1 cellular context compared by ENCODE assay signal in genomic region chr12:56127888-56128668, GRCh38.
A peak's percentile ranks its signal among the peaks of the same experiment; 100 is the strongest.
TF ChIP-seq lines count a peak whose summit lies in the region.

A gene with protein sequence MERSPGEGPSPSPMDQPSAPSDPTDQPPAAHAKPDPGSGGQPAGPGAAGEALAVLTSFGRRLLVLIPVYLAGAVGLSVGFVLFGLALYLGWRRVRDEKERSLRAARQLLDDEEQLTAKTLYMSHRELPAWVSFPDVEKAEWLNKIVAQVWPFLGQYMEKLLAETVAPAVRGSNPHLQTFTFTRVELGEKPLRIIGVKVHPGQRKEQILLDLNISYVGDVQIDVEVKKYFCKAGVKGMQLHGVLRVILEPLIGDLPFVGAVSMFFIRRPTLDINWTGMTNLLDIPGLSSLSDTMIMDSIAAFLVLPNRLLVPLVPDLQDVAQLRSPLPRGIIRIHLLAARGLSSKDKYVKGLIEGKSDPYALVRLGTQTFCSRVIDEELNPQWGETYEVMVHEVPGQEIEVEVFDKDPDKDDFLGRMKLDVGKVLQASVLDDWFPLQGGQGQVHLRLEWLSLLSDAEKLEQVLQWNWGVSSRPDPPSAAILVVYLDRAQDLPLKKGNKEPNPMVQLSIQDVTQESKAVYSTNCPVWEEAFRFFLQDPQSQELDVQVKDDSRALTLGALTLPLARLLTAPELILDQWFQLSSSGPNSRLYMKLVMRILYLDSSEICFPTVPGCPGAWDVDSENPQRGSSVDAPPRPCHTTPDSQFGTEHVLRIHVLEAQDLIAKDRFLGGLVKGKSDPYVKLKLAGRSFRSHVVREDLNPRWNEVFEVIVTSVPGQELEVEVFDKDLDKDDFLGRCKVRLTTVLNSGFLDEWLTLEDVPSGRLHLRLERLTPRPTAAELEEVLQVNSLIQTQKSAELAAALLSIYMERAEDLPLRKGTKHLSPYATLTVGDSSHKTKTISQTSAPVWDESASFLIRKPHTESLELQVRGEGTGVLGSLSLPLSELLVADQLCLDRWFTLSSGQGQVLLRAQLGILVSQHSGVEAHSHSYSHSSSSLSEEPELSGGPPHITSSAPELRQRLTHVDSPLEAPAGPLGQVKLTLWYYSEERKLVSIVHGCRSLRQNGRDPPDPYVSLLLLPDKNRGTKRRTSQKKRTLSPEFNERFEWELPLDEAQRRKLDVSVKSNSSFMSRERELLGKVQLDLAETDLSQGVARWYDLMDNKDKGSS (plus strand): TSS chr12:56128267. CDS start chr12:56128320, 53 bp downstream.

TF ChIP-seq in liver, 16 proteins besides CTCF, POLR2A, EP300 and RAD21 (continued from another document):
- TF ChIP-seq ZBTB33 (IDR thresholded peaks at IDR 0.05): peak; percentile 58
